In the genomic region with DNA sequence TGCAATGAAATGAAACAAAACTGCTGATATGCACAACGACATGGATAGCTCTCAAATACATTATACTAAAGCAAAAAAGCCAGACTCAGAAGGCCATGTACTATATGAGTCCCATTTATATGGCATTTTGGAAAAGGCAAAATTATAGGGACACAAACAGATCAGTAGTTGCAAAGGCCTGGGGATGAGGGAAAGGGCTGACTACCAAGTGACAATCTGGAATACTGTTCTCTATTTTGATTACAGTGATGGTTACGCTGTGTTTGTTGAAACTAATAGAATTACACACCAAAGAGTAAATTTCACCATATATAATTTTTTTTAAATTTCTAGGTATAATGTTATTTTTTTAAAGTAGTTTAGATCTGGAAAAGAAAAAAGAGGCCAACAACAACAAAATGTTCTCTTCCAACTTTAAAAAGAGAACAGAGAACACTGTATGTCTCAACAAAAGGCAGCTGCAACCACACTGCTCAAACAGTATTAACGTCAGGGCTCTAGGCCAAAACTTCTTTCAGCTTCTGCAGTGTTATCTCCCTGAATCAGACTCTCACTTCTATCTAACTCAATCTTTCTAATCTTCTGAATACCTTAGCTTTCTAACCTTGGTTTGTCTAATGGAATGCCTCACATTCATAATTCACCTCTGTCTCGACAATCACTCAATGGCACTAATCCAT, we compare ENCODE assay signal across 1 cellular context.
TF ChIP-seq lines count a peak whose summit lies in the region.

No MANE protein-coding gene starts in this region.

TF ChIP-seq in K562, 482 proteins besides CTCF, POLR2A, EP300 and RAD21 (continued from another document):
- TF ChIP-seq CCNT2 (IDR thresholded peaks at IDR 0.05; ENCODE audit: borderline replicate concordance, extremely low read depth, insufficient read length, low read depth, low read length) (peak; percentile 17), JUNB (CRISPR knock-in tag; conservative IDR thresholded peaks at IDR 0.05) (no peak), DPF2 (IDR thresholded peaks at IDR 0.05) (peak; percentile 46; the same call in 1 of the 2 replicates), MYC (IDR thresholded peaks at IDR 0.05; ENCODE audit: low read depth, low read length) (no peak), MYC (CRISPR knock-in tag; IDR thresholded peaks at IDR 0.05; ENCODE audit: borderline replicate concordance, low read depth) (no peak)
